In genomic region chr5:126107381-126107780, GRCh38 we compare ENCODE assay signal across 26 cellular contexts.
"Had no signal": no experiment of that assay in that cellular context is flagged by ENCODE, and none has a peak within 500 bp of the region (broad histone marks: within the 10 kb centered on the region; RNA-seq: fewer than 3 reads in every experiment).

No MANE protein-coding gene starts in this region.

- DNase-seq: activated CD4-positive, alpha-beta T cell treated with anti-CD3 and anti-CD28 coated beads for 4 hours; activated CD4-positive, alpha-beta T cell treated with anti-CD3 and anti-CD28 coated beads, Interleukin-2, amount 50 U/mL, for 48 hours; activated CD8-positive, alpha-beta memory T cell treated with anti-CD3 and anti-CD28 coated beads for 24 hours; activated effector memory CD4-positive, alpha-beta T cell treated with Interleukin-2 at 50 U/mL for 16 hours; activated naive CD4-positive, alpha-beta T cell treated with Interleukin-2 at 50 U/mL for 16 hours; activated naive CD8-positive, alpha-beta T cell treated with anti-CD3 and anti-CD28 coated beads, Interleukin-2, amount 10 ng/mL, durations not matched to agents 7 days and 5 days; brain microvascular endothelial cell; central memory CD4-positive, alpha-beta T cell; endodermal cell; foreskin fibroblast; heart right ventricle; kidney glomerular epithelial cell; left lung; lower lobe of right lung; mucosa of descending colon; posterior cingulate gyrus; right lobe of liver; stimulated activated CD4-positive, alpha-beta T cell treated with anti-CD3 and anti-CD28 coated beads, Interleukin-2, amount 100 ng/mL, for 48 hours; stimulated activated naive CD4-positive, alpha-beta T cell treated with Interleukin-2 at 50 U/mL for 16 hours; testis; transverse colon; uterus had no signal

- ATAC-seq: heart right ventricle, left lung, lower lobe of right lung, mucosa of descending colon, right lobe of liver had no signal

- H3K4me3 ChIP-seq: heart right ventricle, left lung, lower lobe of right lung, mucosa of descending colon, right lobe of liver, testis, transverse colon, uterus had no signal

- H3K4me3 Mint-ChIP-seq: activated naive CD8-positive, alpha-beta T cell treated with anti-CD3 and anti-CD28 coated beads, Interleukin-2, amount 10 ng/mL, durations not matched to agents 7 days and 5 days; dendritic cell treated with granulocyte-macrophage colony-stimulating factor and Interleukin-4, amounts not matched to agents 40 ng/mL and 50 ng/mL, for 4 days; endodermal cell; nephron had no signal

- H3K27me3 ChIP-seq: brain microvascular endothelial cell, heart right ventricle, left lung, right lobe of liver, testis, transverse colon, uterus had no signal

- H3K4me1 Mint-ChIP-seq: activated naive CD8-positive, alpha-beta T cell treated with anti-CD3 and anti-CD28 coated beads, Interleukin-2, amount 10 ng/mL, durations not matched to agents 7 days and 5 days; nephron had no signal

- H3K36me3 ChIP-seq: brain microvascular endothelial cell, heart right ventricle, left lung, lower lobe of right lung, right lobe of liver, transverse colon, uterus had no signal

- H3K9me3 ChIP-seq: lower lobe of right lung, right lobe of liver, testis had no signal

- H3K36me3 Mint-ChIP-seq: activated naive CD8-positive, alpha-beta T cell treated with anti-CD3 and anti-CD28 coated beads, Interleukin-2, amount 10 ng/mL, durations not matched to agents 7 days and 5 days had no signal

- H3K27me3 Mint-ChIP-seq: activated naive CD8-positive, alpha-beta T cell treated with anti-CD3 and anti-CD28 coated beads, Interleukin-2, amount 10 ng/mL, durations not matched to agents 7 days and 5 days; dendritic cell treated with granulocyte-macrophage colony-stimulating factor and Interleukin-4, amounts not matched to agents 40 ng/mL and 50 ng/mL, for 4 days had no signal

- H3K27ac Mint-ChIP-seq: activated naive CD8-positive, alpha-beta T cell treated with anti-CD3 and anti-CD28 coated beads, Interleukin-2, amount 10 ng/mL, durations not matched to agents 7 days and 5 days; dendritic cell treated with granulocyte-macrophage colony-stimulating factor and Interleukin-4, amounts not matched to agents 40 ng/mL and 50 ng/mL, for 4 days; endodermal cell; nephron had no signal

- FAIRE-seq: astrocyte had no signal

- H3K27ac ChIP-seq: brain microvascular endothelial cell, heart right ventricle, left lung, lower lobe of right lung, right lobe of liver, testis, transverse colon, uterus, VCaP had no signal

- H3K4me1 ChIP-seq: heart right ventricle, left lung, lower lobe of right lung, right lobe of liver, testis, transverse colon, uterus had no signal
